25 cellular contexts compared by ENCODE assay signal in the genomic region with DNA sequence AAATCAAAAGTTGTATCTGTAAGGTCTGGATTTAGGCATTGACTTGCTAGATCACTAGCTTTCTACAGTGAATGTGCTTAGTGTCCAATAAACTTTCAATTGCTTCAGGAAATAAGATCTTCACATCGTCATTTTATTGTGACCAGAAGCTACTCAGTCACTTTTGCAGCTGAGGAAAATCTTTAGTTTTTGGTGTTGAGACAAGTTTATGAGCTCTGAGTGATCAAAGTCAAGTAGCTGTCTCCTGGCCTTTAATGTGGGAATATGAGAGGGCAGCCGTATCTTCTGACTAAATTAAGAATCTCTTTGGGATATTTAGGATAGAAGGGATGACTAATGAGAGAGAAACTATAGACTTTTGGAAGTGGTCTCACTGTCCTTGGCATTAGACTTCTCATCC. TPM values are rescaled to one million over a fixed set of nuclear protein-coding genes. Genes with fewer than 3 reads are reported as not detected.
"Had no signal": no experiment of that assay in that cellular context is flagged by ENCODE, and none has a peak within 500 bp of the region (broad histone marks: within the 10 kb centered on the region; RNA-seq: fewer than 3 reads in every experiment).

No MANE protein-coding gene starts in this region.

- H3K4me3 Mint-ChIP-seq: activated CD8-positive, alpha-beta T cell treated with anti-CD3 and anti-CD28 coated beads for 36 hours; effector memory CD8-positive, alpha-beta T cell; naive thymus-derived CD4-positive, alpha-beta T cell; neural crest cell; WTC11 had no signal

- H3K4me1 Mint-ChIP-seq: naive thymus-derived CD4-positive, alpha-beta T cell had no signal

- H3K4me3 ChIP-seq: breast epithelium, coronary artery, dorsolateral prefrontal cortex, gastroesophageal sphincter, psoas muscle, testis, transverse colon had no signal

- H3K27ac Mint-ChIP-seq: activated CD8-positive, alpha-beta T cell treated with anti-CD3 and anti-CD28 coated beads for 36 hours; activated naive CD4-positive, alpha-beta T cell treated with anti-CD3 and anti-CD28 coated beads, Interleukin-2, amount 50 U/mL, for 72 hours; effector memory CD8-positive, alpha-beta T cell; naive thymus-derived CD4-positive, alpha-beta T cell; WTC11 had no signal

- H3K36me3 Mint-ChIP-seq: naive thymus-derived CD4-positive, alpha-beta T cell; WTC11 had no signal

- ATAC-seq: activated CD8-positive, alpha-beta T cell treated with anti-CD3 and anti-CD28 coated beads for 36 hours; activated naive CD4-positive, alpha-beta T cell treated with anti-CD3 and anti-CD28 coated beads, Interleukin-2, amount 50 U/mL, for 72 hours; effector memory CD8-positive, alpha-beta T cell; gastroesophageal sphincter; naive thymus-derived CD4-positive, alpha-beta T cell; stimulated activated naive CD8-positive, alpha-beta T cell treated with anti-CD3 and anti-CD28 coated beads, Interleukin-15, Interleukin-2, amounts not matched to agents 100 U/mL and 50 U/mL, for 24 hours had no signal

- H3K4me1 ChIP-seq: breast epithelium, parathyroid adenoma, testis had no signal

- H3K27ac ChIP-seq: breast epithelium, coronary artery, dorsolateral prefrontal cortex, gastroesophageal sphincter, parathyroid adenoma, psoas muscle, testis, transverse colon had no signal

- DNase-seq: activated CD4-positive, alpha-beta T cell treated with anti-CD3 and anti-CD28 coated beads, Interleukin-2, amount 50 U/mL, for 1 hour; activated CD8-positive, alpha-beta T cell treated with anti-CD3 and anti-CD28 coated beads for 36 hours; activated naive CD4-positive, alpha-beta T cell; activated T-cell treated with anti-CD3 and anti-CD28 coated beads, Interleukin-2, amount 50 U/mL, for 48 hours; cerebellar nuclear complex; dorsolateral prefrontal cortex; effector memory CD8-positive, alpha-beta T cell; head of caudate nucleus; kidney glomerular epithelial cell; midbrain; naive thymus-derived CD4-positive, alpha-beta T cell; nucleus accumbens; psoas muscle; stimulated activated CD4-positive, alpha-beta T cell treated with anti-CD3 and anti-CD28 coated beads, Interleukin-2, amount 100 ng/mL, for 48 hours; stimulated activated naive CD8-positive, alpha-beta T cell treated with anti-CD3 and anti-CD28 coated beads, Interleukin-15, Interleukin-2, amounts not matched to agents 100 U/mL and 50 U/mL, for 24 hours; T-helper 2 cell; testis; transverse colon had no signal

- H3K9me3 ChIP-seq: breast epithelium, gastroesophageal sphincter, psoas muscle, testis, transverse colon had no signal

- H3K36me3 ChIP-seq: breast epithelium, gastroesophageal sphincter, transverse colon had no signal

- H3K9me3 Mint-ChIP-seq: activated naive CD4-positive, alpha-beta T cell treated with anti-CD3 and anti-CD28 coated beads, Interleukin-2, amount 50 U/mL, for 72 hours had no signal

RNA-seq across cellular contexts. Expression of a gene that starts 21.6 kb away (rescaled TPM):
- total RNA-seq: activated CD8-positive, alpha-beta T cell treated with anti-CD3 and anti-CD28 coated beads for 36 hours had no signal
